In the genomic region with DNA sequence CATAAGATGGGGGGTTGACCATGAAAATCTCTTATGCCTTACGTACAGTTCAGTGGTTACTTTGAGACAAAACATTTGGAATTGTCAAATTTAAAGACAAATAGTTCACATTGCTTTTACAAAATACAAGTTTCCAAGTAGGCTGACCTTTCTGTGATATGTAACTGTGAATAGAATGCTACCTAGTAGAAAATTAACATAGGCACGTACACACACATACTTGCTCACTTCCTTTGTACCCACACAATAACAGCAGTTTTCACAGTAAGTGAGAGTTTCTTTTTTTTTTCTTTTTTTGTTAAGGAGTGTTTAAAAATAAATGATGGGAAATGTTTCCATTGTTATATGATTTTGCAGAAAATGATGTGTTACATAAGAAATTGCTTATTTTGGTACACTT, we compare ENCODE assay signal across 26 cellular contexts. TPM values are rescaled to one million over a fixed set of nuclear protein-coding genes. Genes with fewer than 3 reads are reported as not detected.
A peak's percentile ranks its signal among the peaks of the same experiment; 100 is the strongest.
DNase-seq lines count a peak whose midpoint lies in the region; ATAC-seq and TF ChIP-seq lines count a peak whose summit lies in the region.
"Had no signal": no experiment of that assay in that cellular context is flagged by ENCODE, and none has a peak within 500 bp of the region (broad histone marks: within the 10 kb centered on the region; RNA-seq: fewer than 3 reads in every experiment).

No MANE protein-coding gene starts in this region.

- peak; percentile 73 for DNase-seq in renal cortical epithelial cell (ENCODE audit: low read depth)
- no peak for DNase-seq in NCI-H69 (lab: John Stamatoyannopoulos, UW)
- no peak for DNase-seq in thyroid gland
- no peak for DNase-seq in NCI-H82 treated with DMSO at 0.1 percent for 48 hours (lab: John Stamatoyannopoulos, UW; ENCODE audit: unreplicated experiment)
- no peak for DNase-seq in medulla oblongata (ENCODE audit: extremely low spot score)
- DNase-seq: BE2C, Calu3, DMS153, DND-41, KBM-7, NCI-H1105 treated with DMSO at 0.1 percent for 48 hours, NCI-H2029, NCI-H446, NCI-H524 treated with DMSO at 0.1 percent for 48 hours, NCI-H82, PC-9, Right ventricle myocardium superior, RPMI8226, T-cell had no signal

- H3K27me3 ChIP-seq in thyroid gland = no peaks in the 10 kb centered on the region

- no peak overlapping the region for H3K4me3 ChIP-seq in thyroid gland (replicated peaks in 1 of 3)
- H3K4me3 ChIP-seq: PC-9 had no signal

- no peaks in the 10 kb centered on the region for H3K9me3 ChIP-seq in thyroid gland
- H3K9me3 ChIP-seq: BE2C had no signal

- TF ChIP-seq CTCF in thyroid gland (IDR thresholded peaks at IDR 0.05) = no peak

- intact Hi-C loops in thyroid gland (cut with DNase I) = no loop called here

- ATAC-seq in GM18909 (IDR thresholded peaks at IDR 0.05; ENCODE audit: poor library complexity, unreplicated experiment) (peak; percentile 51), GM21423 (IDR thresholded peaks at IDR 0.05; ENCODE audit: unreplicated experiment) (peak; percentile 41), HG03378 (IDR thresholded peaks at IDR 0.05; ENCODE audit: unreplicated experiment) (peak; percentile 48)
- ATAC-seq: HCT116, T-cell had no signal

- no peaks in the 10 kb centered on the region for H3K36me3 ChIP-seq in thyroid gland
- H3K36me3 ChIP-seq: BE2C had no signal

- no peak overlapping the region for H3K27ac ChIP-seq in thyroid gland
- H3K27ac ChIP-seq: PC-9 had no signal

- TF ChIP-seq POLR2A in thyroid gland (IDR thresholded peaks at IDR 0.05) = no peak

- 66 to 81% methylated on average over 2 of the region's 2 CpGs for WGBS in thyroid gland, 2 donors

- no peaks in the 10 kb centered on the region for H3K4me1 ChIP-seq in thyroid gland
- H3K4me1 ChIP-seq: BE2C had no signal

RNA-seq across cellular contexts. Expression of a gene that starts 53.3 kb away (rescaled TPM):
- not detected in 2 replicates for total RNA-seq in renal cortical epithelial cell
- total RNA-seq in thyroid gland = not detected
- total RNA-seq: A673; Calu3; LHCN-M2; PC-9; Right ventricle myocardium superior; T-helper 2 cell treated with Interferon-gamma antibody and Interleukin-4, amounts not matched to agents 100 ng/mL and 5 ng/mL, for 36 hours had no signal
